1 cellular context compared by ENCODE assay signal in the genomic region with DNA sequence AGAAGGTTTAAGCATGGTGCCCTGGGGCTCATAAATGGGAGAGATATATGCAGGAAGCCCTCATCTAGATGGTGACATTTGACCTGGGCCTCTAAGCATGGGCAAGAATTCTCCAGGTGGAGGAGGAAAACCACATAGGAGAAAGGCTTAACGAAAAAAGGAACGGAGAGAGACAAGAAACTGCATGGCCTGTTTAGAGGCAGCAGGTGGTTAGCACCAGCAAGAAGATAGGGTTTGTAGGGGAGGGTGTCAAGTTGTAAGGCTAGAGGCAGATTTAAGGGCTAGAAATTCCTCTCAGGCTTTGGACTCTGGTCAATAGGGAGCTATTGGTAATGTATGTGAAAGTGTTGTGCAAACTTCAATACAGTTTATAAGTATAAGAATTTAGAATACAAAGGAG.
TF ChIP-seq lines count a peak whose summit lies in the region.

No MANE protein-coding gene starts in this region.

TF ChIP-seq in K562, 482 proteins besides CTCF, POLR2A, EP300 and RAD21 (continued from another document):
- TF ChIP-seq, protein P1, sequence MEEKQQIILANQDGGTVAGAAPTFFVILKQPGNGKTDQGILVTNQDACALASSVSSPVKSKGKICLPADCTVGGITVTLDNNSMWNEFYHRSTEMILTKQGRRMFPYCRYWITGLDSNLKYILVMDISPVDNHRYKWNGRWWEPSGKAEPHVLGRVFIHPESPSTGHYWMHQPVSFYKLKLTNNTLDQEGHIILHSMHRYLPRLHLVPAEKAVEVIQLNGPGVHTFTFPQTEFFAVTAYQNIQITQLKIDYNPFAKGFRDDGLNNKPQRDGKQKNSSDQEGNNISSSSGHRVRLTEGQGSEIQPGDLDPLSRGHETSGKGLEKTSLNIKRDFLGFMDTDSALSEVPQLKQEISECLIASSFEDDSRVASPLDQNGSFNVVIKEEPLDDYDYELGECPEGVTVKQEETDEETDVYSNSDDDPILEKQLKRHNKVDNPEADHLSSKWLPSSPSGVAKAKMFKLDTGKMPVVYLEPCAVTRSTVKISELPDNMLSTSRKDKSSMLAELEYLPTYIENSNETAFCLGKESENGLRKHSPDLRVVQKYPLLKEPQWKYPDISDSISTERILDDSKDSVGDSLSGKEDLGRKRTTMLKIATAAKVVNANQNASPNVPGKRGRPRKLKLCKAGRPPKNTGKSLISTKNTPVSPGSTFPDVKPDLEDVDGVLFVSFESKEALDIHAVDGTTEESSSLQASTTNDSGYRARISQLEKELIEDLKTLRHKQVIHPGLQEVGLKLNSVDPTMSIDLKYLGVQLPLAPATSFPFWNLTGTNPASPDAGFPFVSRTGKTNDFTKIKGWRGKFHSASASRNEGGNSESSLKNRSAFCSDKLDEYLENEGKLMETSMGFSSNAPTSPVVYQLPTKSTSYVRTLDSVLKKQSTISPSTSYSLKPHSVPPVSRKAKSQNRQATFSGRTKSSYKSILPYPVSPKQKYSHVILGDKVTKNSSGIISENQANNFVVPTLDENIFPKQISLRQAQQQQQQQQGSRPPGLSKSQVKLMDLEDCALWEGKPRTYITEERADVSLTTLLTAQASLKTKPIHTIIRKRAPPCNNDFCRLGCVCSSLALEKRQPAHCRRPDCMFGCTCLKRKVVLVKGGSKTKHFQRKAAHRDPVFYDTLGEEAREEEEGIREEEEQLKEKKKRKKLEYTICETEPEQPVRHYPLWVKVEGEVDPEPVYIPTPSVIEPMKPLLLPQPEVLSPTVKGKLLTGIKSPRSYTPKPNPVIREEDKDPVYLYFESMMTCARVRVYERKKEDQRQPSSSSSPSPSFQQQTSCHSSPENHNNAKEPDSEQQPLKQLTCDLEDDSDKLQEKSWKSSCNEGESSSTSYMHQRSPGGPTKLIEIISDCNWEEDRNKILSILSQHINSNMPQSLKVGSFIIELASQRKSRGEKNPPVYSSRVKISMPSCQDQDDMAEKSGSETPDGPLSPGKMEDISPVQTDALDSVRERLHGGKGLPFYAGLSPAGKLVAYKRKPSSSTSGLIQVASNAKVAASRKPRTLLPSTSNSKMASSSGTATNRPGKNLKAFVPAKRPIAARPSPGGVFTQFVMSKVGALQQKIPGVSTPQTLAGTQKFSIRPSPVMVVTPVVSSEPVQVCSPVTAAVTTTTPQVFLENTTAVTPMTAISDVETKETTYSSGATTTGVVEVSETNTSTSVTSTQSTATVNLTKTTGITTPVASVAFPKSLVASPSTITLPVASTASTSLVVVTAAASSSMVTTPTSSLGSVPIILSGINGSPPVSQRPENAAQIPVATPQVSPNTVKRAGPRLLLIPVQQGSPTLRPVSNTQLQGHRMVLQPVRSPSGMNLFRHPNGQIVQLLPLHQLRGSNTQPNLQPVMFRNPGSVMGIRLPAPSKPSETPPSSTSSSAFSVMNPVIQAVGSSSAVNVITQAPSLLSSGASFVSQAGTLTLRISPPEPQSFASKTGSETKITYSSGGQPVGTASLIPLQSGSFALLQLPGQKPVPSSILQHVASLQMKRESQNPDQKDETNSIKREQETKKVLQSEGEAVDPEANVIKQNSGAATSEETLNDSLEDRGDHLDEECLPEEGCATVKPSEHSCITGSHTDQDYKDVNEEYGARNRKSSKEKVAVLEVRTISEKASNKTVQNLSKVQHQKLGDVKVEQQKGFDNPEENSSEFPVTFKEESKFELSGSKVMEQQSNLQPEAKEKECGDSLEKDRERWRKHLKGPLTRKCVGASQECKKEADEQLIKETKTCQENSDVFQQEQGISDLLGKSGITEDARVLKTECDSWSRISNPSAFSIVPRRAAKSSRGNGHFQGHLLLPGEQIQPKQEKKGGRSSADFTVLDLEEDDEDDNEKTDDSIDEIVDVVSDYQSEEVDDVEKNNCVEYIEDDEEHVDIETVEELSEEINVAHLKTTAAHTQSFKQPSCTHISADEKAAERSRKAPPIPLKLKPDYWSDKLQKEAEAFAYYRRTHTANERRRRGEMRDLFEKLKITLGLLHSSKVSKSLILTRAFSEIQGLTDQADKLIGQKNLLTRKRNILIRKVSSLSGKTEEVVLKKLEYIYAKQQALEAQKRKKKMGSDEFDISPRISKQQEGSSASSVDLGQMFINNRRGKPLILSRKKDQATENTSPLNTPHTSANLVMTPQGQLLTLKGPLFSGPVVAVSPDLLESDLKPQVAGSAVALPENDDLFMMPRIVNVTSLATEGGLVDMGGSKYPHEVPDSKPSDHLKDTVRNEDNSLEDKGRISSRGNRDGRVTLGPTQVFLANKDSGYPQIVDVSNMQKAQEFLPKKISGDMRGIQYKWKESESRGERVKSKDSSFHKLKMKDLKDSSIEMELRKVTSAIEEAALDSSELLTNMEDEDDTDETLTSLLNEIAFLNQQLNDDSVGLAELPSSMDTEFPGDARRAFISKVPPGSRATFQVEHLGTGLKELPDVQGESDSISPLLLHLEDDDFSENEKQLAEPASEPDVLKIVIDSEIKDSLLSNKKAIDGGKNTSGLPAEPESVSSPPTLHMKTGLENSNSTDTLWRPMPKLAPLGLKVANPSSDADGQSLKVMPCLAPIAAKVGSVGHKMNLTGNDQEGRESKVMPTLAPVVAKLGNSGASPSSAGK (IDR thresholded peaks at IDR 0.05), result peak; percentile 86
